ENCODE assay signal across 18 cellular contexts in genomic region chr7:29851487-29851886, GRCh38. TPM values are rescaled to one million over a fixed set of nuclear protein-coding genes. Genes with fewer than 3 reads are reported as not detected.
DNase-seq lines count a peak whose midpoint lies in the region; ATAC-seq, FAIRE-seq and TF ChIP-seq lines count a peak whose summit lies in the region.
"Had no signal": no experiment of that assay in that cellular context is flagged by ENCODE, and none has a peak within 500 bp of the region (broad histone marks: within the 10 kb centered on the region; RNA-seq: fewer than 3 reads in every experiment).

No MANE protein-coding gene starts in this region.

- intact Hi-C loops in right cardiac atrium (cut with DNase I) (no loop called here), gastrocnemius medialis (cut with DNase I; ENCODE audit: low total_unique reads) (loop anchor here (10.0 kb wide), 1 partner anchor 1747 kb away; no protein-coding TSS in a partner anchor)
- intact Hi-C loops in activated CD4-positive, alpha-beta T cell treated with anti-CD3 and anti-CD28 coated beads, Interleukin-2, amount 10 ng/mL, durations not matched to agents 24 days and 14 days (cut with micrococcal nuclease): no loop called here

- H3K27me3 ChIP-seq in right cardiac atrium (ENCODE audit: control insufficient read depth, insufficient read depth): no peaks in the 10 kb centered on the region
- no peaks in the 10 kb centered on the region for H3K27me3 ChIP-seq in gastrocnemius medialis

- no peaks in the 10 kb centered on the region for H3K4me1 Mint-ChIP-seq in activated CD4-positive, alpha-beta T cell treated with anti-CD3 and anti-CD28 coated beads, Interleukin-2, amount 10 ng/mL, durations not matched to agents 24 days and 14 days

- H3K4me1 ChIP-seq in right cardiac atrium (ENCODE audit: control insufficient read depth, insufficient read depth, low read length) (no peaks in the 10 kb centered on the region), gastrocnemius medialis (peaks cover 35 to 52% of the 10 kb centered on the region in 2 donors)

- in situ Hi-C loops in gastrocnemius medialis (cut with MboI; ENCODE audit: low sequenced_read_pairs in 4 of 4): no loop called here

- FAIRE-seq in D721Med (lab: Jason Lieb, UNC): no peak
- FAIRE-seq: H54 had no signal

- H3K36me3 Mint-ChIP-seq in activated CD4-positive, alpha-beta T cell treated with anti-CD3 and anti-CD28 coated beads, Interleukin-2, amount 10 ng/mL, durations not matched to agents 24 days and 14 days (ENCODE audit: low read depth): no peaks in the 10 kb centered on the region

- peaks cover 6% of the 10 kb centered on the region for H3K27me3 Mint-ChIP-seq in activated CD4-positive, alpha-beta T cell treated with anti-CD3 and anti-CD28 coated beads, Interleukin-2, amount 10 ng/mL, durations not matched to agents 24 days and 14 days

- TF ChIP-seq CTCF in gastrocnemius medialis (IDR thresholded peaks at IDR 0.05 in 4 of 5, conservative IDR thresholded peaks at IDR 0.05 in 1 of 5) (no peak), D721Med (IDR thresholded peaks at IDR 0.05; ENCODE audit: insufficient read depth, missing control alignments) (no peak)

- DNase-seq in DMS 273 (lab: John Stamatoyannopoulos, UW; ENCODE audit: unreplicated experiment): peak; percentile 85
- peak; percentile 70 for DNase-seq in RPMI8226
- no peak for DNase-seq in right cardiac atrium
- peak in 1 of 2 donors; percentile 52 for DNase-seq in gastrocnemius medialis
- DNase-seq in NCI-H1694 treated with DMSO at 0.1 percent for 48 hours (lab: John Stamatoyannopoulos, UW): no peak
- no peak for DNase-seq in stimulated activated naive CD4-positive, alpha-beta T cell (lab: John Stamatoyannopoulos, UW)
- DNase-seq in activated CD4-positive, alpha-beta T cell treated with anti-CD3 and anti-CD28 coated beads, Interleukin-2, amount 10 ng/mL, durations not matched to agents 24 days and 14 days: no peak
- DNase-seq in D721Med (ENCODE audit: insufficient read length, low spot score): no peak
- DNase-seq: C1 segment of cervical spinal cord, DND-41, KG1, NCI-H1105 treated with DMSO at 0.1 percent for 48 hours, NCI-H1694, NCI-H774, PC-3 had no signal

- no peak overlapping the region for H3K4me3 Mint-ChIP-seq in activated CD4-positive, alpha-beta T cell treated with anti-CD3 and anti-CD28 coated beads, Interleukin-2, amount 10 ng/mL, durations not matched to agents 24 days and 14 days

- H3K9me3 ChIP-seq in right cardiac atrium (ENCODE audit: control insufficient read depth, low read length) (no peaks in the 10 kb centered on the region), gastrocnemius medialis (no peaks in the 10 kb centered on the region)

- H3K36me3 ChIP-seq in gastrocnemius medialis: no peaks in the 10 kb centered on the region

- H3K9me3 Mint-ChIP-seq in activated CD4-positive, alpha-beta T cell treated with anti-CD3 and anti-CD28 coated beads, Interleukin-2, amount 10 ng/mL, durations not matched to agents 24 days and 14 days: no peaks in the 10 kb centered on the region

- peak; percentile 41 to 62 for ATAC-seq in right cardiac atrium
- ATAC-seq in gastrocnemius medialis: peak in 1 of 2 donors; percentile 10
- ATAC-seq: PC-3 had no signal

- H3K27ac ChIP-seq in right cardiac atrium (ENCODE audit: low read length) (no peak overlapping the region), gastrocnemius medialis (peak overlapping the region; percentile 82 to 96 (median 92))
- H3K27ac ChIP-seq: RWPE1 had no signal

- H3K27ac Mint-ChIP-seq in activated CD4-positive, alpha-beta T cell treated with anti-CD3 and anti-CD28 coated beads, Interleukin-2, amount 10 ng/mL, durations not matched to agents 24 days and 14 days: no peak overlapping the region

- H3K4me3 ChIP-seq in right cardiac atrium (ENCODE audit: low read length) (no peak overlapping the region), gastrocnemius medialis (no peak overlapping the region)

- WGBS in right cardiac atrium: 76% methylated on average over 7 of the region's 7 CpGs

- no peak for TF ChIP-seq POLR2A in gastrocnemius medialis (IDR thresholded peaks at IDR 0.05)

RNA-seq across cellular contexts. Expression of gene WIPF3, which starts 45.2 kb away (rescaled TPM):
- total RNA-seq in right cardiac atrium: 1 to 10 TPM; 1.8 to 4.4 (median 2.6) TPM
- 2.8 TPM for polyA plus RNA-seq in right cardiac atrium
- 1 to 10 TPM; 4.2 to 9.9 (median 8.3) TPM for total RNA-seq in gastrocnemius medialis
- not detected in 2 replicates for total RNA-seq in activated CD4-positive, alpha-beta T cell treated with anti-CD3 and anti-CD28 coated beads, Interleukin-2, amount 10 ng/mL, durations not matched to agents 24 days and 14 days
- total RNA-seq: G401 had no signal

Comparison
In these comparisons a context has a peak if more than half of its experiments do, and no peak if none do; other contexts are left out.
1. DNase-seq: peak in DMS 273 (single experiment) and RPMI8226 (single experiment); none in right cardiac atrium (0 of 3), NCI-H1694 treated with DMSO at 0.1 percent for 48 hours (single experiment), stimulated activated naive CD4-positive, alpha-beta T cell (0 of 6), activated CD4-positive, alpha-beta T cell treated with anti-CD3 and anti-CD28 coated beads, Interleukin-2, amount 10 ng/mL, durations not matched to agents 24 days and 14 days (single experiment) and D721Med (single experiment).